In genomic region chr10:103703941-103704919, GRCh38 we compare ENCODE assay signal across 14 cellular contexts.
DNase-seq lines count a peak whose midpoint lies in the region; ATAC-seq and TF ChIP-seq lines count a peak whose summit lies in the region.
"Had no signal": no experiment of that assay in that cellular context is flagged by ENCODE, and none has a peak within 500 bp of the region (broad histone marks: within the 10 kb centered on the region; RNA-seq: fewer than 3 reads in every experiment).

No MANE protein-coding gene starts in this region.

- DNase-seq in stimulated activated naive CD8-positive, alpha-beta T cell treated with anti-CD3 and anti-CD28 coated beads, Interleukin-15, amount 100 ng/mL, for 72 hours = peak in 1 of 2 donors; percentile 35
- no peak for DNase-seq in stimulated activated naive CD8-positive, alpha-beta T cell treated with anti-CD3 and anti-CD28 coated beads, Interleukin-15, Interleukin-2, amounts not matched to agents 100 U/mL and 50 U/mL, for 24 hours
- DNase-seq in NCI-H2107 (lab: John Stamatoyannopoulos, UW) (peak; percentile 11), cerebellar cortex (ENCODE audit: low spot score) (peak; percentile 69), endothelial cell (ENCODE audit: low spot score) (no peak), AG08395 (ENCODE audit: low spot score) (no peak)
- DNase-seq in effector CD8-positive, alpha-beta T cell (lab: John Stamatoyannopoulos, UW) = no peak
- DNase-seq: activated T-cell treated with anti-CD3 and anti-CD28 coated beads, Interleukin-2, amount 50 U/mL, for 48 hours; dermis blood vessel endothelial cell; mesendoderm; natural killer cell; testis had no signal

- TF ChIP-seq CTCF in endothelial cell (IDR thresholded peaks at IDR 0.05; ENCODE audit: unreplicated experiment) = no peak

- H3K27ac Mint-ChIP-seq in stimulated activated naive CD8-positive, alpha-beta T cell treated with anti-CD3 and anti-CD28 coated beads, Interleukin-15, amount 100 ng/mL, for 72 hours = no peak overlapping the region
- H3K27ac Mint-ChIP-seq in endothelial cell (ENCODE audit: unreplicated experiment) = no peak overlapping the region
- H3K27ac Mint-ChIP-seq: B cell, natural killer cell had no signal

- H3K4me3 Mint-ChIP-seq in stimulated activated naive CD8-positive, alpha-beta T cell treated with anti-CD3 and anti-CD28 coated beads, Interleukin-15, amount 100 ng/mL, for 72 hours = no peak overlapping the region
- no peak overlapping the region for H3K4me3 Mint-ChIP-seq in endothelial cell (ENCODE audit: unreplicated experiment)
- H3K4me3 Mint-ChIP-seq: B cell, natural killer cell had no signal

- peaks cover 17% of the 10 kb centered on the region for H3K36me3 Mint-ChIP-seq in endothelial cell (ENCODE audit: low read depth, unreplicated experiment)
- H3K36me3 Mint-ChIP-seq: natural killer cell had no signal

- peak; percentile 78 for ATAC-seq in stimulated activated naive CD8-positive, alpha-beta T cell treated with anti-CD3 and anti-CD28 coated beads, Interleukin-15, amount 100 ng/mL, for 72 hours
- ATAC-seq in stimulated activated naive CD8-positive, alpha-beta T cell treated with anti-CD3 and anti-CD28 coated beads, Interleukin-15, Interleukin-2, amounts not matched to agents 100 U/mL and 50 U/mL, for 24 hours = no peak
- ATAC-seq: gastroesophageal sphincter had no signal

- H3K27me3 Mint-ChIP-seq in stimulated activated naive CD8-positive, alpha-beta T cell treated with anti-CD3 and anti-CD28 coated beads, Interleukin-15, amount 100 ng/mL, for 72 hours = no peaks in the 10 kb centered on the region
- H3K27me3 Mint-ChIP-seq in endothelial cell (ENCODE audit: unreplicated experiment) = peaks cover 5% of the 10 kb centered on the region
- H3K27me3 Mint-ChIP-seq: B cell had no signal

- no peaks in the 10 kb centered on the region for H3K9me3 Mint-ChIP-seq in stimulated activated naive CD8-positive, alpha-beta T cell treated with anti-CD3 and anti-CD28 coated beads, Interleukin-15, amount 100 ng/mL, for 72 hours
- no peaks in the 10 kb centered on the region for H3K9me3 Mint-ChIP-seq in endothelial cell (ENCODE audit: unreplicated experiment)
- H3K9me3 Mint-ChIP-seq: natural killer cell had no signal

- H3K4me1 Mint-ChIP-seq in stimulated activated naive CD8-positive, alpha-beta T cell treated with anti-CD3 and anti-CD28 coated beads, Interleukin-15, amount 100 ng/mL, for 72 hours = peaks cover 6% of the 10 kb centered on the region
- no peaks in the 10 kb centered on the region for H3K4me1 Mint-ChIP-seq in endothelial cell (ENCODE audit: unreplicated experiment)
- H3K4me1 Mint-ChIP-seq: B cell, natural killer cell had no signal

Comparison
In these comparisons a context has a peak if more than half of its experiments do, and no peak if none do; other contexts are left out.
1. DNase-seq: peak in NCI-H2107 (single experiment) and cerebellar cortex (single experiment); none in stimulated activated naive CD8-positive, alpha-beta T cell treated with anti-CD3 and anti-CD28 coated beads, Interleukin-15, Interleukin-2, amounts not matched to agents 100 U/mL and 50 U/mL, for 24 hours (single experiment), endothelial cell (single experiment), effector CD8-positive, alpha-beta T cell (single experiment) and AG08395 (single experiment).